In the genomic region with DNA sequence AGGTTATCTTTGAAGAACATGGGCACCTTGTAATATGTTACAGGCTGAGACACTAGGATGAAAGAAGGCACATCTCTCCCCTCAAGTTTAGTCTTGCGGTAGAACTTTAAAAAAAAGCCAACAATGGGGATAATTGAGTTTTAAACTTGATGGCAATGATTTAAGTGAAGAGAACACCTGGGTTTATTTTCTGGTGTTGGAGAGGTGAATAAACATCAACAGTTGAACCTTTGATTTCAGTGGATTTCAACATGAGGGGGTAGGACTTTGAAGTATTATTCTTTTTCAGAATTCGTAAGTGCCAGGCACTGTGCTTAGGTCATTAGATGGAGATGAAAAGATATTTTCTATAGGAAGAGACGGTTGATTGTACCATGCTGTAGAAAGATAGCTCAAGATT, we compare ENCODE assay signal across 1 cellular context.
TF ChIP-seq lines count a peak whose summit lies in the region.

No MANE protein-coding gene starts in this region.

TF ChIP-seq in K562, 482 proteins besides CTCF, POLR2A, EP300 and RAD21:
- TF ChIP-seq EGR1 (conservative IDR thresholded peaks at IDR 0.05) (no peak), POLR2AphosphoS2 (IDR thresholded peaks at IDR 0.05; ENCODE audit: low read length) (peak; percentile 75; the same call in 1 of the 2 replicates)
